24 cellular contexts compared by ENCODE assay signal in genomic region chr3:74850381-74850780, GRCh38.
"Had no signal": no experiment of that assay in that cellular context is flagged by ENCODE, and none has a peak within 500 bp of the region (broad histone marks: within the 10 kb centered on the region; RNA-seq: fewer than 3 reads in every experiment).

No MANE protein-coding gene starts in this region.

- H3K4me3 ChIP-seq: colonic mucosa, coronary artery, dorsolateral prefrontal cortex, esophagus muscularis mucosa, esophagus squamous epithelium, gastrocnemius medialis, gastroesophageal sphincter, heart left ventricle, heart right ventricle had no signal

- H3K36me3 ChIP-seq: colonic mucosa, esophagus muscularis mucosa, esophagus squamous epithelium, gastrocnemius medialis, gastroesophageal sphincter, heart left ventricle, heart right ventricle had no signal

- H3K27me3 ChIP-seq: colonic mucosa, dorsolateral prefrontal cortex, esophagus muscularis mucosa, esophagus squamous epithelium, foreskin keratinocyte, gastrocnemius medialis, gastroesophageal sphincter, heart left ventricle, heart right ventricle had no signal

- DNase-seq: colonic mucosa; cortex of kidney; dermis blood vessel endothelial cell; dorsolateral prefrontal cortex; effector CD4-positive, alpha-beta T cell; effector CD8-positive, alpha-beta T cell; effector memory CD4-positive, alpha-beta T cell; effector memory CD8-positive, alpha-beta T cell; endodermal cell; erythroblast; esophagus squamous epithelium; foreskin fibroblast; foreskin keratinocyte; foreskin melanocyte; gastrocnemius medialis; glutamatergic neuron; head of caudate nucleus; heart left ventricle; heart right ventricle had no signal

- H3K9me3 ChIP-seq: colonic mucosa, esophagus muscularis mucosa, esophagus squamous epithelium, gastrocnemius medialis, gastroesophageal sphincter, heart left ventricle had no signal

- ATAC-seq: effector memory CD8-positive, alpha-beta T cell; esophagus mucosa; foreskin keratinocyte; gastrocnemius medialis; gastroesophageal sphincter; heart left ventricle; heart right ventricle had no signal

- H3K27ac ChIP-seq: colonic mucosa, coronary artery, dorsolateral prefrontal cortex, epithelial cell of prostate, esophagus muscularis mucosa, esophagus squamous epithelium, foreskin keratinocyte, gastrocnemius medialis, gastroesophageal sphincter, heart left ventricle, heart right ventricle had no signal

- H3K4me1 ChIP-seq: colonic mucosa, esophagus muscularis mucosa, esophagus squamous epithelium, foreskin keratinocyte, gastrocnemius medialis, gastroesophageal sphincter, heart left ventricle, heart right ventricle had no signal
